ENCODE assay signal across 15 cellular contexts in genomic region chr10:98474628-98475027, GRCh38.
DNase-seq lines count a peak whose midpoint lies in the region; ATAC-seq lines count a peak whose summit lies in the region.
"Had no signal": no experiment of that assay in that cellular context is flagged by ENCODE, and none has a peak within 500 bp of the region (broad histone marks: within the 10 kb centered on the region; RNA-seq: fewer than 3 reads in every experiment).

No MANE protein-coding gene starts in this region.

- peak; percentile 61 for ATAC-seq in GM18870 (IDR thresholded peaks at IDR 0.05; ENCODE audit: unreplicated experiment)
- ATAC-seq in GM21786 (IDR thresholded peaks at IDR 0.05; ENCODE audit: unreplicated experiment): peak; percentile 64
- ATAC-seq in HG03196 (IDR thresholded peaks at IDR 0.05; ENCODE audit: unreplicated experiment): peak; percentile 65
- no peak for ATAC-seq in GM18873 (IDR thresholded peaks at IDR 0.05; ENCODE audit: low FRiP score, unreplicated experiment)
- ATAC-seq: GM23338; K562; stimulated activated naive CD8-positive, alpha-beta T cell treated with anti-CD3 and anti-CD28 coated beads, Interleukin-15, Interleukin-2, amounts not matched to agents 100 U/mL and 50 U/mL, for 24 hours had no signal

- peak; percentile 38 for DNase-seq in germinal center (ENCODE audit: low spot score)
- DNase-seq in NCI-H748 treated with DMSO at 0.1 percent for 48 hours (lab: John Stamatoyannopoulos, UW): no peak
- DNase-seq in NCI-H510A treated with DMSO at 0.1 percent for 48 hours (lab: John Stamatoyannopoulos, UW): no peak
- no peak for DNase-seq in GM19240 (ENCODE audit: insufficient read length, low spot score)
- DNase-seq: NCI-H1417; occipital lobe; PC-9; stimulated activated naive CD8-positive, alpha-beta T cell treated with anti-CD3 and anti-CD28 coated beads, Interleukin-15, Interleukin-2, amounts not matched to agents 100 U/mL and 50 U/mL, for 24 hours; SW 1271 had no signal
